ENCODE assay signal across 11 cellular contexts in genomic region chr1:59156526-59157196, GRCh38.
DNase-seq lines count a peak whose midpoint lies in the region; ATAC-seq, FAIRE-seq and TF ChIP-seq lines count a peak whose summit lies in the region.
"Had no signal": no experiment of that assay in that cellular context is flagged by ENCODE, and none has a peak within 500 bp of the region (broad histone marks: within the 10 kb centered on the region; RNA-seq: fewer than 3 reads in every experiment).

No MANE protein-coding gene starts in this region.

- H3K36me3 ChIP-seq in pancreas (no peaks in the 10 kb centered on the region), Peyer's patch (no peaks in the 10 kb centered on the region)

- peaks cover 18% of the 10 kb centered on the region for H3K36me3 Mint-ChIP-seq in HFFc6 (ENCODE audit: low read depth)

- H3K9me3 Mint-ChIP-seq in HFFc6, result peaks cover 13% of the 10 kb centered on the region

- TF ChIP-seq CTCF in HFFc6 (IDR thresholded peaks at IDR 0.05), result no peak
- no peak for TF ChIP-seq CTCF in pancreas (IDR thresholded peaks at IDR 0.05)
- no peak for TF ChIP-seq CTCF in Peyer's patch (IDR thresholded peaks at IDR 0.05)

- H3K27me3 Mint-ChIP-seq in HFFc6 (ENCODE audit: insufficient read depth), result no peaks in the 10 kb centered on the region
- H3K27me3 Mint-ChIP-seq: dendritic cell treated with granulocyte-macrophage colony-stimulating factor and Interleukin-4, amounts not matched to agents 40 ng/mL and 50 ng/mL, for 4 days; T-cell had no signal

- peaks cover 57% of the 10 kb centered on the region for H3K4me1 Mint-ChIP-seq in HFFc6 (ENCODE audit: low read depth)

- FAIRE-seq in pancreas (lab: Jason Lieb, UNC), result no peak

- no peak for TF ChIP-seq POLR2A in Peyer's patch (IDR thresholded peaks at IDR 0.05)

- ATAC-seq in pancreas (peak; percentile 50 to 71 (median 54)), HG03378 (IDR thresholded peaks at IDR 0.05; ENCODE audit: unreplicated experiment) (no peak)
- ATAC-seq: T-cell had no signal

- peak overlapping the region; percentile 58 for H3K27ac Mint-ChIP-seq in HFFc6
- H3K27ac Mint-ChIP-seq: dendritic cell treated with granulocyte-macrophage colony-stimulating factor and Interleukin-4, amounts not matched to agents 40 ng/mL and 50 ng/mL, for 4 days; T-cell had no signal

- no peak overlapping the region for H3K4me3 Mint-ChIP-seq in HFFc6
- H3K4me3 Mint-ChIP-seq: dendritic cell treated with granulocyte-macrophage colony-stimulating factor and Interleukin-4, amounts not matched to agents 40 ng/mL and 50 ng/mL, for 4 days; T-cell had no signal

- DNase-seq in HFFc6 (no peak), NCI-H748 treated with DMSO at 0.1 percent for 48 hours (lab: John Stamatoyannopoulos, UW) (peak; percentile 10), ecto neural progenitor cell (ENCODE audit: low spot score) (peak; percentile 69), pancreas (peak in 3 of 6 donors; percentile 18 to 41 (median 36)), GM19240 (ENCODE audit: insufficient read length, low spot score) (no peak), Peyer's patch (no peak), NCI-H524 treated with DMSO at 0.1 percent for 48 hours (lab: John Stamatoyannopoulos, UW) (no peak)
- DNase-seq: MM.1S, T-cell had no signal

- H3K27me3 ChIP-seq in pancreas (no peaks in the 10 kb centered on the region), Peyer's patch (no peaks in the 10 kb centered on the region)

- H3K4me1 ChIP-seq in pancreas (peaks cover 0 to 3% (median 0%) of the 10 kb centered on the region in 3 donors), Peyer's patch (peaks cover 0 to 3% (median 0%) of the 10 kb centered on the region in 4 donors)

- H3K4me3 ChIP-seq in pancreas (no peak overlapping the region), Peyer's patch (no peak overlapping the region)

- intact Hi-C loops in pancreas (cut with DNase I), result no loop called here

- H3K9me3 ChIP-seq in pancreas (no peaks in the 10 kb centered on the region), Peyer's patch (no peaks in the 10 kb centered on the region)

- 20 to 22% methylated on average over 7 of the region's 7 CpGs for WGBS in pancreas, 2 donors

- H3K27ac ChIP-seq in pancreas (peak overlapping the region in 2 of 4 donors; percentile 1), Peyer's patch (no peak overlapping the region)

Comparison
In these comparisons a context has a peak if more than half of its experiments do, and no peak if none do; other contexts are left out.
1. DNase-seq: peak in NCI-H748 treated with DMSO at 0.1 percent for 48 hours (single experiment) and ecto neural progenitor cell (single experiment); none in HFFc6 (single experiment), GM19240 (single experiment), Peyer's patch (0 of 3) and NCI-H524 treated with DMSO at 0.1 percent for 48 hours (single experiment).